ENCODE assay signal across 13 cellular contexts in genomic region chr15:77821959-77822256, GRCh38.
DNase-seq lines count a peak whose midpoint lies in the region; ATAC-seq and TF ChIP-seq lines count a peak whose summit lies in the region.
"Had no signal": no experiment of that assay in that cellular context is flagged by ENCODE, and none has a peak within 500 bp of the region (broad histone marks: within the 10 kb centered on the region; RNA-seq: fewer than 3 reads in every experiment).

No MANE protein-coding gene starts in this region.

- H3K79me2 ChIP-seq in neural cell (replicated peaks; ENCODE audit: insufficient read depth, low read length): no peaks in the 10 kb centered on the region
- no peaks in the 10 kb centered on the region for H3K79me2 ChIP-seq in osteoblast (ENCODE audit: insufficient read depth, low read length)

- H3K27ac Mint-ChIP-seq in brain: peak overlapping the region in 4 of 5 experiments; percentile 4 to 75 (median 52)
- H3K27ac Mint-ChIP-seq: CD8-positive, alpha-beta memory T cell; H9 had no signal

- H3F3A ChIP-seq in neural cell (ENCODE audit: insufficient read depth, low read length, poor library complexity, severe bottlenecking): no peaks in the 10 kb centered on the region

- H3K4me3 Mint-ChIP-seq in brain: peak overlapping the region in 4 of 5 experiments; percentile 44 to 67 (median 58)
- H3K4me3 Mint-ChIP-seq: H9 had no signal

- peak overlapping the region; percentile 8 for H3K4me3 ChIP-seq in neural cell (ENCODE audit: low read length)
- H3K4me3 ChIP-seq in osteoblast (ENCODE audit: insufficient read depth, low read length): no peak overlapping the region
- H3K4me3 ChIP-seq in aorta (ENCODE audit: low read length in 2 of 2): no peak overlapping the region
- H3K4me3 ChIP-seq: GM12878 had no signal

- no peaks in the 10 kb centered on the region for H3K36me3 Mint-ChIP-seq in brain
- H3K36me3 Mint-ChIP-seq: CD4-positive, CD25-positive, alpha-beta regulatory T cell; CD8-positive, alpha-beta memory T cell had no signal

- H3K9me3 ChIP-seq in neural cell (ENCODE audit: low read length) (no peaks in the 10 kb centered on the region), osteoblast (ENCODE audit: low read depth, low read length) (no peaks in the 10 kb centered on the region), aorta (ENCODE audit: control insufficient read depth, low read length) (no peaks in the 10 kb centered on the region)
- H3K9me3 ChIP-seq: BE2C had no signal

- intact Hi-C loops in aorta (cut with DNase I): loop anchor here (10.0 kb wide), 1 partner anchor 187 kb away; the partner anchor contains the start of gene LINGO1 (in 2 of the 2)

- ATAC-seq in aorta (ENCODE audit: low FRiP score): no peak

- H3K27me3 ChIP-seq in neural cell (ENCODE audit: insufficient read depth, low read depth, low read length) (peaks cover 5% of the 10 kb centered on the region), osteoblast (ENCODE audit: insufficient read depth, low read length) (peaks cover 49% of the 10 kb centered on the region), aorta (ENCODE audit: control insufficient read depth in 1 of 2, insufficient read depth in 2 of 2, low read length in 1 of 2) (no peaks in the 10 kb centered on the region)

- H3K27ac ChIP-seq in neural cell (ENCODE audit: low read length) (no peak overlapping the region), osteoblast (ENCODE audit: low read depth, low read length) (no peak overlapping the region), aorta (ENCODE audit: low read depth in 1 of 2, low read length in 2 of 2) (no peak overlapping the region)

- no peaks in the 10 kb centered on the region for H3K9me2 ChIP-seq in neural cell (ENCODE audit: insufficient read depth, low read length)

- H3K9ac ChIP-seq in neural cell (ENCODE audit: low read length): no peak overlapping the region

- no peaks in the 10 kb centered on the region for H4K20me1 ChIP-seq in neural cell (ENCODE audit: insufficient read depth)
- H4K20me1 ChIP-seq in osteoblast (ENCODE audit: insufficient read depth, low read length): peaks cover 3% of the 10 kb centered on the region

- 74 to 75% methylated on average over 2 of the region's 2 CpGs for WGBS in aorta, 2 donors

- peaks cover 57% of the 10 kb centered on the region for H3K27me3 Mint-ChIP-seq in brain

- DNase-seq in NCI-H2171 treated with DMSO at 0.1 percent for 48 hours (lab: John Stamatoyannopoulos, UW) (peak; percentile 74), osteoblast (ENCODE audit: insufficient read length, low spot score, missing footprints) (peak; percentile 68), aorta (no peak)
- no peak for DNase-seq in activated CD4-positive, alpha-beta T cell treated with anti-CD3 and anti-CD28 coated beads, Interleukin-2, amount 50 U/mL, for 1 hour
- DNase-seq in activated CD8-positive, alpha-beta memory T cell treated with anti-CD3 and anti-CD28 coated beads, Interleukin-2, amount 50 U/mL, for 48 hours: no peak
- DNase-seq: GOT3 had no signal

- no peaks in the 10 kb centered on the region for H3K4me1 ChIP-seq in osteoblast (ENCODE audit: insufficient read depth, low read length)
- H3K4me1 ChIP-seq in aorta (ENCODE audit: control insufficient read depth in 1 of 2, insufficient read depth in 2 of 2, low read length in 2 of 2): no peaks in the 10 kb centered on the region

- H3K36me3 ChIP-seq in neural cell (ENCODE audit: insufficient read depth, low read length): no peaks in the 10 kb centered on the region
- H3K36me3 ChIP-seq in osteoblast (ENCODE audit: insufficient read depth, low read length): no peaks in the 10 kb centered on the region
- H3K36me3 ChIP-seq in aorta (ENCODE audit: control insufficient read depth in 1 of 2, insufficient read depth in 2 of 2, low read length in 1 of 2): no peaks in the 10 kb centered on the region
- H3K36me3 ChIP-seq: BE2C had no signal

- no peak for TF ChIP-seq CTCF in brain (conservative IDR thresholded peaks at IDR 0.05)
- no peak for TF ChIP-seq CTCF in neural cell (IDR thresholded peaks at IDR 0.05; ENCODE audit: poor library complexity, severe bottlenecking)
- no peak for TF ChIP-seq CTCF in osteoblast (IDR thresholded peaks at IDR 0.05; ENCODE audit: extremely low read depth, low read depth, low read length)

- H3K4me2 ChIP-seq in neural cell (ENCODE audit: low read length) (no peak overlapping the region), osteoblast (ENCODE audit: insufficient read depth, low read length) (no peak overlapping the region)

- H2AFZ ChIP-seq in neural cell (ENCODE audit: low read depth, low read length) (no peak overlapping the region), osteoblast (ENCODE audit: low read length) (no peak overlapping the region)

- peaks cover 38% of the 10 kb centered on the region for H3K4me1 Mint-ChIP-seq in brain

- no peak for TF ChIP-seq RAD21 in neural cell (conservative IDR thresholded peaks at IDR 0.05)

- no peak for TF ChIP-seq EP300 in neural cell (conservative IDR thresholded peaks at IDR 0.05; ENCODE audit: poor library complexity, severe bottlenecking)

- peaks cover 0 to 4% (median 0%) of the 10 kb centered on the region in 5 experiments for H3K9me3 Mint-ChIP-seq in brain
- H3K9me3 Mint-ChIP-seq: CD8-positive, alpha-beta memory T cell; H9 had no signal

TF ChIP-seq in neural cell, 6 proteins besides CTCF, POLR2A, EP300 and RAD21:
- no peak for TF ChIP-seq MXI1 (conservative IDR thresholded peaks at IDR 0.05; ENCODE audit: poor library complexity, severe bottlenecking)
- no peak for TF ChIP-seq SMC3 (conservative IDR thresholded peaks at IDR 0.05; ENCODE audit: poor library complexity)
- no peak for TF ChIP-seq EZH2 (IDR thresholded peaks at IDR 0.05; ENCODE audit: borderline replicate concordance, insufficient read depth, low read length, poor library complexity, severe bottlenecking)
- no peak for TF ChIP-seq POLR2AphosphoS5 (IDR thresholded peaks at IDR 0.05)
- TF ChIP-seq TAF1 (IDR thresholded peaks at IDR 0.05; ENCODE audit: low read depth): no peak
- no peak for TF ChIP-seq REST (IDR thresholded peaks at IDR 0.05; ENCODE audit: borderline replicate concordance)

Comparison
In these comparisons a context has a peak if more than half of its experiments do, and no peak if none do; other contexts are left out.
1. DNase-seq: peak in NCI-H2171 treated with DMSO at 0.1 percent for 48 hours (single experiment) and osteoblast (single experiment); none in activated CD4-positive, alpha-beta T cell treated with anti-CD3 and anti-CD28 coated beads, Interleukin-2, amount 50 U/mL, for 1 hour (single experiment), aorta (0 of 2) and activated CD8-positive, alpha-beta memory T cell treated with anti-CD3 and anti-CD28 coated beads, Interleukin-2, amount 50 U/mL, for 48 hours (single experiment).